Comparison of ENCODE assay signal across 8 cellular contexts in genomic region chr17:42049834-42050359, GRCh38. TPM values are rescaled to one million over a fixed set of nuclear protein-coding genes. Genes with fewer than 3 reads are reported as not detected.
DNase-seq lines count a peak whose midpoint lies in the region; ATAC-seq and TF ChIP-seq lines count a peak whose summit lies in the region.

No MANE protein-coding gene starts in this region.

- WGBS in lung, 2 donors, result 0 to 2% methylated on average over 5 of the region's 5 CpGs
- WGBS in urinary bladder, result 0% methylated on average over 5 of the region's 5 CpGs

- no peaks in the 10 kb centered on the region for H3K9me3 Mint-ChIP-seq in activated naive CD4-positive, alpha-beta T cell treated with anti-CD3 and anti-CD28 coated beads, Interleukin-2, amount 10 ng/mL, durations not matched to agents 7 days and 5 days

- H3K27ac ChIP-seq in brain microvascular endothelial cell (no peak overlapping the region), lung (ENCODE audit: low read depth in 1 of 2, low read length in 1 of 2) (peak overlapping the region in 1 of 2 donors; percentile 16), urinary bladder (ENCODE audit: low read depth) (no peak overlapping the region)

- H3K36me3 ChIP-seq in brain microvascular endothelial cell (replicated peaks) (no peaks in the 10 kb centered on the region), lung (ENCODE audit: control insufficient read depth in 2 of 2, insufficient read depth in 2 of 2, low read length in 2 of 2) (peaks cover 0 to 3% of the 10 kb centered on the region in 2 donors), urinary bladder (ENCODE audit: insufficient read depth) (no peaks in the 10 kb centered on the region)

- no peak for TF ChIP-seq CTCF in brain microvascular endothelial cell (IDR thresholded peaks at IDR 0.05; ENCODE audit: low read depth, low read length, missing control alignments)
- no peak for TF ChIP-seq CTCF in lung (IDR thresholded peaks at IDR 0.05; ENCODE audit: control extremely low read depth, extremely low read depth)

- peaks cover 0 to 9% of the 10 kb centered on the region in 2 donors for H3K4me1 ChIP-seq in lung (ENCODE audit: control insufficient read depth in 2 of 2, insufficient read depth in 2 of 2, low read length in 2 of 2)
- H3K4me1 ChIP-seq in urinary bladder (ENCODE audit: insufficient read depth), result no peaks in the 10 kb centered on the region

- H3K4me3 ChIP-seq in brain microvascular endothelial cell (ENCODE audit: low read depth, low read length) (peak overlapping the region; percentile 45), lung (peak overlapping the region; percentile 52), urinary bladder (ENCODE audit: low read depth, low read length) (peak overlapping the region; percentile 66)

- peaks cover 75% of the 10 kb centered on the region for H3K27me3 Mint-ChIP-seq in activated naive CD4-positive, alpha-beta T cell treated with anti-CD3 and anti-CD28 coated beads, Interleukin-2, amount 10 ng/mL, durations not matched to agents 7 days and 5 days

- H3K27me3 ChIP-seq in brain microvascular endothelial cell (replicated peaks) (peaks cover 36% of the 10 kb centered on the region), lung (ENCODE audit: control insufficient read depth, insufficient read depth) (no peaks in the 10 kb centered on the region)

- in situ Hi-C loops in brain microvascular endothelial cell (cut with HindIII; ENCODE audit: low pct_ligation_motif_present, low sequenced_read_pairs), result no loop called here

- peaks cover 10% of the 10 kb centered on the region for H3K4me1 Mint-ChIP-seq in activated naive CD4-positive, alpha-beta T cell treated with anti-CD3 and anti-CD28 coated beads, Interleukin-2, amount 10 ng/mL, durations not matched to agents 7 days and 5 days

- no peaks in the 10 kb centered on the region for H3K9me3 ChIP-seq in lung (ENCODE audit: control insufficient read depth in 2 of 2, insufficient read depth in 1 of 2, low read length in 1 of 2)

- CTCF ChIA-PET in activated naive CD4-positive, alpha-beta T cell treated with anti-CD3 and anti-CD28 coated beads, Interleukin-2, amount 10 ng/mL, durations not matched to agents 7 days and 5 days (lab: Charles Lee), result interaction anchor here (0.6 kb wide), 1 partner anchor 167 kb away, joined by 3 read pairs; no protein-coding TSS in a partner anchor

- peak overlapping the region; percentile 65 for H3K4me3 Mint-ChIP-seq in activated naive CD4-positive, alpha-beta T cell treated with anti-CD3 and anti-CD28 coated beads, Interleukin-2, amount 10 ng/mL, durations not matched to agents 7 days and 5 days

- ATAC-seq in lung (ENCODE audit: insufficient read depth, low FRiP score), result no peak
- no peak for ATAC-seq in HG03571 (IDR thresholded peaks at IDR 0.05; ENCODE audit: unreplicated experiment)

- no peak for DNase-seq in activated naive CD4-positive, alpha-beta T cell treated with anti-CD3 and anti-CD28 coated beads, Interleukin-2, amount 10 ng/mL, durations not matched to agents 7 days and 5 days
- no peak for DNase-seq in activated naive CD4-positive, alpha-beta T cell treated with Interleukin-2 at 50 U/mL for 16 hours
- no peak for DNase-seq in brain microvascular endothelial cell
- DNase-seq in lung (ENCODE audit: low spot score), result no peak
- DNase-seq in medulla oblongata (ENCODE audit: extremely low spot score), result no peak
- DNase-seq in NCI-H2171 (lab: John Stamatoyannopoulos, UW), result no peak

- H3K36me3 Mint-ChIP-seq in activated naive CD4-positive, alpha-beta T cell treated with anti-CD3 and anti-CD28 coated beads, Interleukin-2, amount 10 ng/mL, durations not matched to agents 7 days and 5 days, result no peaks in the 10 kb centered on the region

- H3K27ac Mint-ChIP-seq in activated naive CD4-positive, alpha-beta T cell treated with anti-CD3 and anti-CD28 coated beads, Interleukin-2, amount 10 ng/mL, durations not matched to agents 7 days and 5 days, result no peak overlapping the region

RNA-seq across cellular contexts. Expression of gene C17orf113, which starts 0.5 kb away (rescaled TPM):
- total RNA-seq in lung (1 to 10 TPM; 1.7 to 3.6 TPM), urinary bladder (0.95 TPM)
- polyA plus RNA-seq in lung (under 1 TPM; 0.38 to 0.71 TPM), urinary bladder (1.5 TPM)

RNA-seq across cellular contexts. Expression of gene NKIRAS2, which starts 30.0 kb away (rescaled TPM):
- total RNA-seq in lung, result 10 to 100 TPM; 29.2 to 32.0 TPM
- polyA plus RNA-seq in lung, result 10 to 100 TPM; 32.7 to 44.2 TPM
- total RNA-seq in urinary bladder, result 14.4 TPM
- polyA plus RNA-seq in urinary bladder, result 52.0 TPM

RNA-seq across cellular contexts. Expression of gene DNAJC7, which starts 32.7 kb away (rescaled TPM):
- total RNA-seq in lung (10 to 100 TPM; 84.1 to 89.3 TPM), urinary bladder (69.9 TPM)
- polyA plus RNA-seq in lung (10 to 100 TPM; 66.2 to 81.8 TPM), urinary bladder (55.2 TPM)

RNA-seq across cellular contexts. Expression of gene ZNF385C, which starts 48.4 kb away (rescaled TPM):
- total RNA-seq in lung (under 1 TPM; 0.34 to 0.40 TPM), urinary bladder (1.2 TPM)
- polyA plus RNA-seq in lung (under 1 TPM; 0.14 to 0.57 TPM), urinary bladder (0.65 TPM)
